In genomic region chr2:217977840-217978535, GRCh38 we compare ENCODE assay signal across 14 cellular contexts. TPM values are rescaled to one million over a fixed set of nuclear protein-coding genes. Genes with fewer than 3 reads are reported as not detected.
DNase-seq lines count a peak whose midpoint lies in the region; TF ChIP-seq lines count a peak whose summit lies in the region.
"Had no signal": no experiment of that assay in that cellular context is flagged by ENCODE, and none has a peak within 500 bp of the region (broad histone marks: within the 10 kb centered on the region; RNA-seq: fewer than 3 reads in every experiment).

No MANE protein-coding gene starts in this region.

- 63 to 67% methylated on average over 8 to 12 of the region's 16 CpGs for WGBS in esophagus squamous epithelium, 2 donors
- WGBS in mesodermal cell (ENCODE audit: insufficient coverage in 2 of 2), 2 experiments, result 57 to 100% methylated on average over 1 to 8 of the region's 16 CpGs
- WGBS in suprapubic skin, result 55% methylated on average over 9 of the region's 16 CpGs

- TF ChIP-seq CTCF in Peyer's patch (IDR thresholded peaks at IDR 0.05), result no peak
- no peak for TF ChIP-seq CTCF in esophagus squamous epithelium (IDR thresholded peaks at IDR 0.05)
- TF ChIP-seq CTCF in suprapubic skin (IDR thresholded peaks at IDR 0.05), result no peak

- DNase-seq in Peyer's patch (peak in 2 of 3 donors; percentile 8 to 10), esophagus squamous epithelium (lab: John Stamatoyannopoulos, UW) (no peak), suprapubic skin (ENCODE audit: low spot score in 2 of 2) (peak; percentile 30 to 62), SKM-1 (lab: John Stamatoyannopoulos, UW; ENCODE audit: unreplicated experiment) (no peak), NCI-H226 (no peak), MV-4-11 (lab: John Stamatoyannopoulos, UW) (no peak)
- DNase-seq in stimulated activated CD8-positive, alpha-beta memory T cell treated with anti-CD3 and anti-CD28 coated beads, Interleukin-4, amount 100 ng/mL, for 48 hours, result no peak
- DNase-seq: activated CD4-positive, alpha-beta T cell treated with anti-CD3 and anti-CD28 coated beads, Interleukin-2, amount 10 ng/mL, durations not matched to agents 24 days and 14 days; activated naive CD8-positive, alpha-beta T cell treated with anti-CD3 and anti-CD28 coated beads, Interleukin-2, amount 10 ng/mL, durations not matched to agents 7 days and 5 days; activated T-cell treated with anti-CD3 and anti-CD28 coated beads, Interleukin-2, amount 50 U/mL, for 1 hour; cortex of kidney; NCI-H1105; NCI-H446 had no signal

- intact Hi-C loops in esophagus squamous epithelium (cut with DNase I), result no loop called here

- no peaks in the 10 kb centered on the region for H3K9me3 ChIP-seq in Peyer's patch
- no peaks in the 10 kb centered on the region for H3K9me3 ChIP-seq in esophagus squamous epithelium
- no peaks in the 10 kb centered on the region for H3K9me3 ChIP-seq in mesodermal cell (ENCODE audit: control insufficient read depth, low read length)
- no peaks in the 10 kb centered on the region for H3K9me3 ChIP-seq in suprapubic skin

- peaks cover 0 to 17% (median 0%) of the 10 kb centered on the region in 4 donors for H3K4me1 ChIP-seq in Peyer's patch
- H3K4me1 ChIP-seq in esophagus squamous epithelium, result peaks cover 29 to 82% (median 43%) of the 10 kb centered on the region in 3 donors
- peaks cover 7% of the 10 kb centered on the region for H3K4me1 ChIP-seq in mesodermal cell (ENCODE audit: control insufficient read depth, insufficient read depth, low read length, poor library complexity, severe bottlenecking)
- peaks cover 51% of the 10 kb centered on the region for H3K4me1 ChIP-seq in suprapubic skin

- H3K27ac ChIP-seq in Peyer's patch (peak overlapping the region in 3 of 4 donors; percentile 58 to 86 (median 71)), esophagus squamous epithelium (peak overlapping the region; percentile 68 to 94 (median 87)), mesodermal cell (ENCODE audit: low read depth, low read length, severe bottlenecking) (no peak overlapping the region), suprapubic skin (peak overlapping the region; percentile 73)

- no peaks in the 10 kb centered on the region for H3K36me3 ChIP-seq in Peyer's patch
- H3K36me3 ChIP-seq in esophagus squamous epithelium, result no peaks in the 10 kb centered on the region
- peaks cover 24% of the 10 kb centered on the region for H3K36me3 ChIP-seq in mesodermal cell (ENCODE audit: control insufficient read depth, insufficient read depth, low read length)
- peaks cover 5% of the 10 kb centered on the region for H3K36me3 ChIP-seq in suprapubic skin

- TF ChIP-seq EP300 in suprapubic skin (IDR thresholded peaks at IDR 0.05), result no peak

- no peak for TF ChIP-seq POLR2A in Peyer's patch (IDR thresholded peaks at IDR 0.05)
- no peak for TF ChIP-seq POLR2A in esophagus squamous epithelium (IDR thresholded peaks at IDR 0.05)
- TF ChIP-seq POLR2A in suprapubic skin (IDR thresholded peaks at IDR 0.05), result no peak

- H3K4me3 ChIP-seq in Peyer's patch (peak overlapping the region; percentile 24 to 56 (median 40)), esophagus squamous epithelium (peak overlapping the region; percentile 32 to 71 (median 50)), mesodermal cell (ENCODE audit: extremely low read depth, insufficient read depth, low read length, poor library complexity, severe bottlenecking) (peak overlapping the region; percentile 27), suprapubic skin (peak overlapping the region; percentile 49)

- H3K27me3 ChIP-seq in Peyer's patch (no peaks in the 10 kb centered on the region), esophagus squamous epithelium (no peaks in the 10 kb centered on the region), suprapubic skin (no peaks in the 10 kb centered on the region)

RNA-seq across cellular contexts. Expression of gene TNS1, which starts 24.8 kb away (rescaled TPM):
- total RNA-seq in Peyer's patch (100 to 1,000 TPM in 2 of 4 donors, 10 to 100 TPM in 2; 23.1 to 156 (median 81.1) TPM), esophagus squamous epithelium (100 to 1,000 TPM in 1 of 4 donors, 10 to 100 TPM in 3; 34.7 to 201 (median 59.2) TPM), suprapubic skin (100 to 1,000 TPM in 2 of 4 donors, 10 to 100 TPM in 2; 64.1 to 145 (median 99.5) TPM)
- polyA plus RNA-seq in mesodermal cell (2013, experiment 1 of 2), result 26.9 TPM
- 24.8 TPM for polyA plus RNA-seq in mesodermal cell (2013, experiment 2 of 2)

Comparison
In these comparisons a context has a peak if more than half of its experiments do, and no peak if none do; other contexts are left out.
1. DNase-seq: peak in Peyer's patch (2 of 3) and suprapubic skin (2 of 2); none in esophagus squamous epithelium (single experiment), SKM-1 (single experiment), NCI-H226 (single experiment), stimulated activated CD8-positive, alpha-beta memory T cell treated with anti-CD3 and anti-CD28 coated beads, Interleukin-4, amount 100 ng/mL, for 48 hours (single experiment) and MV-4-11 (single experiment).
2. Peak in every context shown above with its lines, with median percentiles within 50 percentile points of each other: H3K4me3 ChIP-seq.